10 cellular contexts compared by ENCODE assay signal in the genomic region with DNA sequence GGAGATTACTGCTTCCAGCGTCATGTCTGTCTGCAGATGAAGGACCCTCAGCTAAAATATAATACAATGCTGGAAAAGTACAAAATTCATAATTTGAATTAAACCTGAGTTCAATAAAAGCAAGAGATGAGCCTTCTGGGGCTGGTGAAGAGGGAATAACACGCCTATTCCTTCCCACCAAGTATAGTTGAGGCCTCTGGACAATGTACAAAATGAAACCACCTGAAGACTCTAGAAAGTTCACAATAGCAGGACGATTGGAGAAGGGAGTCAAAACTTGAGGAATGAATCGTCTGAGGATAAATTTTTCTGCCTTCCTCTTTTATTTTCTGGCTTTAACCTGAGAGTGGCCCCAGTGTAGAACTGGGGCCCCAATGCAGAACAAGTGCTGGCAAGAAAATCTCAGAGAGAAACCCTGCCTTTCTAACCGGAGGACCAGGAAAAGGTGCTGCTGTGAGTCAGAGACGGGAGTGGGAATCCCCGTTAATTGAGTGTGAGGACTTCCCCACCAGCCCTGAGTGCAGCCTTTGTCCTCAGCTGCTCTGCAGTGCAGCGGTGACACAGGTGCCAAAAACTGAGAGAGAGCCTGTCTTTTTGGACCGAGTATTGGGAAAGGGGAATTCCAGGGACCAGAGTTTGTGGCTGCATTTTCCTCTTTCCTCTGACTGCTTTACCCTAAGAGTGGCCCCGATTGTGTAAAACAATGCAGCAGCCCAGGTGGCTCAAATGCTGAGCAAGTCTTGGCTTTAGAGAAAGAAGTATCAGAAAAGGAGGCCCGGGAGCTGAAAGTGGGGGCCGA.
DNase-seq lines count a peak whose midpoint lies in the region; ATAC-seq, FAIRE-seq and TF ChIP-seq lines count a peak whose summit lies in the region.
"Had no signal": no experiment of that assay in that cellular context is flagged by ENCODE, and none has a peak within 500 bp of the region (broad histone marks: within the 10 kb centered on the region; RNA-seq: fewer than 3 reads in every experiment).

No MANE protein-coding gene starts in this region.

- peaks cover 0 to 10% (median 0%) of the 10 kb centered on the region in 11 donors for H3K9me3 ChIP-seq in heart right ventricle
- H3K9me3 ChIP-seq in upper lobe of left lung = no peaks in the 10 kb centered on the region
- H3K9me3 ChIP-seq: tibial nerve had no signal

- peak overlapping the region in 3 of 10 donors; percentile 6 to 59 (median 8) for H3K27ac ChIP-seq in heart right ventricle
- peak overlapping the region; percentile 81 for H3K27ac ChIP-seq in foreskin keratinocyte
- H3K27ac ChIP-seq in upper lobe of left lung = peak overlapping the region in 3 of 4 donors; percentile 19 to 23 (median 20)
- H3K27ac ChIP-seq: tibial nerve had no signal

- H3K4me1 Mint-ChIP-seq in activated naive CD4-positive, alpha-beta T cell treated with anti-CD3 and anti-CD28 coated beads, Interleukin-2, amount 10 ng/mL, durations not matched to agents 7 days and 5 days = no peaks in the 10 kb centered on the region

- no peaks in the 10 kb centered on the region for H3K36me3 Mint-ChIP-seq in activated naive CD4-positive, alpha-beta T cell treated with anti-CD3 and anti-CD28 coated beads, Interleukin-2, amount 10 ng/mL, durations not matched to agents 7 days and 5 days

- H3K27me3 Mint-ChIP-seq in activated naive CD4-positive, alpha-beta T cell treated with anti-CD3 and anti-CD28 coated beads, Interleukin-2, amount 10 ng/mL, durations not matched to agents 7 days and 5 days = peaks cover 13% of the 10 kb centered on the region

- H3K4me3 ChIP-seq in heart right ventricle = peak overlapping the region in 2 of 10 donors; percentile 4
- no peak overlapping the region for H3K4me3 ChIP-seq in upper lobe of left lung
- H3K4me3 ChIP-seq: tibial nerve had no signal

- no peaks in the 10 kb centered on the region for H3K9me3 Mint-ChIP-seq in activated naive CD4-positive, alpha-beta T cell treated with anti-CD3 and anti-CD28 coated beads, Interleukin-2, amount 10 ng/mL, durations not matched to agents 7 days and 5 days

- intact Hi-C loops in heart right ventricle (cut with DNase I) = no loop called here
- intact Hi-C loops in cardiac septum (cut with DNase I) = no loop called here

- TF ChIP-seq CTCF in heart right ventricle (IDR thresholded peaks at IDR 0.05) (no peak), foreskin keratinocyte (conservative IDR thresholded peaks at IDR 0.05) (no peak), upper lobe of left lung (IDR thresholded peaks at IDR 0.05) (no peak), D721Med (IDR thresholded peaks at IDR 0.05; ENCODE audit: insufficient read depth, missing control alignments) (no peak)

- no peak for TF ChIP-seq POLR2A in upper lobe of left lung (IDR thresholded peaks at IDR 0.05)

- DNase-seq in heart right ventricle = peak in 1 of 2 donors; percentile 41
- DNase-seq in cardiac septum (ENCODE audit: low spot score) = no peak
- DNase-seq in foreskin keratinocyte = peak; percentile 88 to 89
- peak in 1 of 2 donors; percentile 80 for DNase-seq in upper lobe of left lung
- no peak for DNase-seq in activated naive CD4-positive, alpha-beta T cell treated with anti-CD3 and anti-CD28 coated beads, Interleukin-2, amount 10 ng/mL, durations not matched to agents 7 days and 5 days
- DNase-seq in D721Med (ENCODE audit: insufficient read length, low spot score) = no peak
- DNase-seq in EL = no peak
- DNase-seq: effector memory CD4-positive, alpha-beta T cell had no signal

- H3K27ac Mint-ChIP-seq in activated naive CD4-positive, alpha-beta T cell treated with anti-CD3 and anti-CD28 coated beads, Interleukin-2, amount 10 ng/mL, durations not matched to agents 7 days and 5 days = no peak overlapping the region

- H3K27me3 ChIP-seq in heart right ventricle (peaks cover 0 to 8% (median 0%) of the 10 kb centered on the region in 7 donors), foreskin keratinocyte (no peaks in the 10 kb centered on the region), upper lobe of left lung (no peaks in the 10 kb centered on the region)
- H3K27me3 ChIP-seq: tibial nerve had no signal

- WGBS in heart right ventricle, 2 donors = 42 to 61% methylated on average over 12 of the region's 12 CpGs
- 36 to 43% methylated on average over 11 to 12 of the region's 12 CpGs for WGBS in upper lobe of left lung, 2 donors

- H3K36me3 ChIP-seq in heart right ventricle (no peaks in the 10 kb centered on the region), upper lobe of left lung (no peaks in the 10 kb centered on the region)
- H3K36me3 ChIP-seq: tibial nerve had no signal

- peak; percentile 34 to 90 (median 81) for ATAC-seq in heart right ventricle
- ATAC-seq in HG03520 (IDR thresholded peaks at IDR 0.05; ENCODE audit: unreplicated experiment) = peak; percentile 76
- ATAC-seq in foreskin keratinocyte = peak; percentile 95
- peak in 1 of 2 donors; percentile 66 for ATAC-seq in upper lobe of left lung (ENCODE audit: low FRiP score in 2 of 2)

- TF ChIP-seq EP300 in upper lobe of left lung (IDR thresholded peaks at IDR 0.05) = peak in 1 of 4 donors; percentile 31

- no peak overlapping the region for H3K4me3 Mint-ChIP-seq in activated naive CD4-positive, alpha-beta T cell treated with anti-CD3 and anti-CD28 coated beads, Interleukin-2, amount 10 ng/mL, durations not matched to agents 7 days and 5 days

- CTCF ChIA-PET in activated naive CD4-positive, alpha-beta T cell treated with anti-CD3 and anti-CD28 coated beads, Interleukin-2, amount 10 ng/mL, durations not matched to agents 7 days and 5 days (lab: Charles Lee) = no interaction called here

- H3K4me1 ChIP-seq in heart right ventricle = peaks cover 0 to 21% (median 6%) of the 10 kb centered on the region in 9 donors
- H3K4me1 ChIP-seq in foreskin keratinocyte = peaks cover 12% of the 10 kb centered on the region
- peaks cover 6 to 14% (median 8%) of the 10 kb centered on the region in 4 donors for H3K4me1 ChIP-seq in upper lobe of left lung
- H3K4me1 ChIP-seq: tibial nerve had no signal

- FAIRE-seq in D721Med (lab: Jason Lieb, UNC) = no peak

Comparison
In these comparisons a context has a peak if more than half of its experiments do, and no peak if none do; other contexts are left out.
1. DNase-seq: peak in foreskin keratinocyte (2 of 2); none in cardiac septum (single experiment), activated naive CD4-positive, alpha-beta T cell treated with anti-CD3 and anti-CD28 coated beads, Interleukin-2, amount 10 ng/mL, durations not matched to agents 7 days and 5 days (single experiment), D721Med (single experiment) and EL (single experiment).